In genomic region chr3:151117044-151117443, GRCh38 we compare ENCODE assay signal across 1 cellular context.
TF ChIP-seq lines count a peak whose summit lies in the region.

No MANE protein-coding gene starts in this region.

TF ChIP-seq in HCT116, 20 proteins besides CTCF, POLR2A, EP300 and RAD21 (continued from another document):
- no peak for TF ChIP-seq REST (IDR thresholded peaks at IDR 0.05; ENCODE audit: low read depth)
- TF ChIP-seq EZH2phosphoT487 (IDR thresholded peaks at IDR 0.05; ENCODE audit: borderline replicate concordance), result no peak
- no peak for TF ChIP-seq ZBTB33 (IDR thresholded peaks at IDR 0.05; ENCODE audit: extremely low read depth, insufficient replicate concordance, low read length)
- no peak for TF ChIP-seq SRF (IDR thresholded peaks at IDR 0.05; ENCODE audit: low read depth)
- TF ChIP-seq YY1 (IDR thresholded peaks at IDR 0.05; ENCODE audit: extremely low read depth, insufficient replicate concordance, low read depth, low read length), result no peak
- TF ChIP-seq EZH2 (IDR thresholded peaks at IDR 0.05), result no peak
